Comparison of ENCODE assay signal across 8 cellular contexts in genomic region chr2:217223222-217223930, GRCh38.
DNase-seq lines count a peak whose midpoint lies in the region; ATAC-seq and TF ChIP-seq lines count a peak whose summit lies in the region.

No MANE protein-coding gene starts in this region.

- DNase-seq in AG10803 (ENCODE audit: low read depth) (peak; percentile 65), SKM-1 treated with dmso at 0.1 percent for 144 hours (lab: John Stamatoyannopoulos, UW; ENCODE audit: unreplicated experiment) (peak; percentile 79), fibroblast of pulmonary artery (ENCODE audit: low read depth) (peak; percentile 95), colonic mucosa (no peak), cerebellar nuclear complex (lab: John Stamatoyannopoulos, UW) (no peak)
- peak; percentile 56 for DNase-seq in stimulated activated CD4-positive, alpha-beta T cell treated with anti-CD3 and anti-CD28 coated beads, Interleukin-4, amount 100 ng/mL, for 24 hours

- H3K9ac ChIP-seq in colonic mucosa (ENCODE audit: low read depth in 2 of 2, low read length in 2 of 2), result no peak overlapping the region

- H3K9me3 ChIP-seq in colonic mucosa, result no peaks in the 10 kb centered on the region

- peak; percentile 82 for ATAC-seq in GM19025 (IDR thresholded peaks at IDR 0.05; ENCODE audit: low read depth, unreplicated experiment)
- ATAC-seq in HG03108 (IDR thresholded peaks at IDR 0.05; ENCODE audit: unreplicated experiment), result peak; percentile 76

- TF ChIP-seq CTCF in AG10803 (conservative IDR thresholded peaks at IDR 0.05; ENCODE audit: low read length) (no peak), fibroblast of pulmonary artery (IDR thresholded peaks at IDR 0.05; ENCODE audit: low read length, missing control alignments) (no peak), colonic mucosa (IDR thresholded peaks at IDR 0.05) (no peak)

- no peaks in the 10 kb centered on the region for H3K36me3 ChIP-seq in colonic mucosa

- intact Hi-C loops in colonic mucosa (cut with DNase I), result no loop called here

- no peaks in the 10 kb centered on the region for H3K27me3 ChIP-seq in colonic mucosa

- no peaks in the 10 kb centered on the region for H3K4me1 ChIP-seq in colonic mucosa

- no peak overlapping the region for H3K27ac ChIP-seq in colonic mucosa

- H3K4me3 ChIP-seq in AG10803 (ENCODE audit: low read length), result no peak overlapping the region
- H3K4me3 ChIP-seq in fibroblast of pulmonary artery (replicated peaks; ENCODE audit: low read depth, low read length), result no peak overlapping the region
- no peak overlapping the region for H3K4me3 ChIP-seq in colonic mucosa

Comparison
In these comparisons a context has a peak if more than half of its experiments do, and no peak if none do; other contexts are left out.
1. DNase-seq: peak in AG10803 (single experiment), SKM-1 treated with dmso at 0.1 percent for 144 hours (single experiment), fibroblast of pulmonary artery (single experiment) and stimulated activated CD4-positive, alpha-beta T cell treated with anti-CD3 and anti-CD28 coated beads, Interleukin-4, amount 100 ng/mL, for 24 hours (single experiment); none in colonic mucosa (single experiment) and cerebellar nuclear complex (0 of 2).